ENCODE assay signal across 13 cellular contexts in genomic region chr11:15493921-15494630, GRCh38.
DNase-seq lines count a peak whose midpoint lies in the region; ATAC-seq and TF ChIP-seq lines count a peak whose summit lies in the region.
"Had no signal": no experiment of that assay in that cellular context is flagged by ENCODE, and none has a peak within 500 bp of the region (broad histone marks: within the 10 kb centered on the region; RNA-seq: fewer than 3 reads in every experiment).

No MANE protein-coding gene starts in this region.

- no peaks in the 10 kb centered on the region for H3K4me1 ChIP-seq in left lung
- H3K4me1 ChIP-seq in heart right ventricle = no peaks in the 10 kb centered on the region

- TF ChIP-seq CTCF in left lung (IDR thresholded peaks at IDR 0.05) (no peak), heart right ventricle (IDR thresholded peaks at IDR 0.05) (no peak)

- WGBS in heart right ventricle, 2 donors = 51 to 61% methylated on average over 1 of the region's 1 CpG

- intact Hi-C loops in left lung (cut with DNase I) = no loop called here
- intact Hi-C loops in heart right ventricle (cut with DNase I) = no loop called here

- H3K9me3 ChIP-seq in left lung (no peaks in the 10 kb centered on the region), heart right ventricle (no peaks in the 10 kb centered on the region)
- H3K9me3 ChIP-seq: suprapubic skin had no signal

- H3K4me3 ChIP-seq in left lung (no peak overlapping the region), heart right ventricle (no peak overlapping the region)
- H3K4me3 ChIP-seq: SK-N-MC, suprapubic skin had no signal

- DNase-seq in EL (peak; percentile 18), NCI-H2029 treated with DMSO at 0.1 percent for 48 hours (lab: John Stamatoyannopoulos, UW) (peak; percentile 50), astrocyte of the hippocampus (ENCODE audit: low read depth, low spot score) (peak; percentile 41), left lung (no peak), heart right ventricle (no peak)
- DNase-seq in stimulated activated CD4-positive, alpha-beta T cell treated with anti-CD3 and anti-CD28 coated beads, Interleukin-12 subunit alpha, Interleukin-12 subunit beta, amount 100 ng/mL, for 4 hours = no peak
- DNase-seq: GF-D8, midbrain, NCI-H2171 treated with DMSO at 0.1 percent for 48 hours had no signal

- H3K27ac ChIP-seq in left lung = no peak overlapping the region
- H3K27ac ChIP-seq in heart right ventricle = no peak overlapping the region
- H3K27ac ChIP-seq: SK-N-MC, suprapubic skin had no signal

- no peaks in the 10 kb centered on the region for H3K27me3 ChIP-seq in left lung
- peaks cover 0 to 4% (median 0%) of the 10 kb centered on the region in 7 donors for H3K27me3 ChIP-seq in heart right ventricle
- H3K27me3 ChIP-seq: suprapubic skin had no signal

- H3K36me3 ChIP-seq in left lung = no peaks in the 10 kb centered on the region
- H3K36me3 ChIP-seq in heart right ventricle = no peaks in the 10 kb centered on the region
- H3K36me3 ChIP-seq: suprapubic skin had no signal

- peak; percentile 18 for ATAC-seq in left lung
- no peak for ATAC-seq in GM19324 (IDR thresholded peaks at IDR 0.05; ENCODE audit: low FRiP score, unreplicated experiment)
- no peak for ATAC-seq in GM21381 (IDR thresholded peaks at IDR 0.05; ENCODE audit: unreplicated experiment)
- ATAC-seq in heart right ventricle = no peak

Comparison
In these comparisons a context has a peak if more than half of its experiments do, and no peak if none do; other contexts are left out.
1. DNase-seq: peak in EL (single experiment), NCI-H2029 treated with DMSO at 0.1 percent for 48 hours (single experiment) and astrocyte of the hippocampus (single experiment); none in left lung (0 of 2), stimulated activated CD4-positive, alpha-beta T cell treated with anti-CD3 and anti-CD28 coated beads, Interleukin-12 subunit alpha, Interleukin-12 subunit beta, amount 100 ng/mL, for 4 hours (single experiment) and heart right ventricle (0 of 2).